Comparison of ENCODE assay signal across 8 cellular contexts in genomic region chr6:157535354-157536217, GRCh38.
A peak's percentile ranks its signal among the peaks of the same experiment; 100 is the strongest.
DNase-seq lines count a peak whose midpoint lies in the region; ATAC-seq and TF ChIP-seq lines count a peak whose summit lies in the region.

No MANE protein-coding gene starts in this region.

- H3K27ac Mint-ChIP-seq in glutamatergic neuron (ENCODE audit: unreplicated experiment) = no peak overlapping the region

- in situ Hi-C loops in ACHN (cut with HindIII; ENCODE audit: low pct_ligation_motif_present, low pct_unique_long_range_greater_than_20kb, low sequenced_read_pairs) = no loop called here

- H3K36me3 Mint-ChIP-seq in glutamatergic neuron (ENCODE audit: unreplicated experiment) = no peaks in the 10 kb centered on the region

- peaks cover 3% of the 10 kb centered on the region for H3K27me3 Mint-ChIP-seq in glutamatergic neuron (ENCODE audit: unreplicated experiment)

- no peak for TF ChIP-seq CTCF in glutamatergic neuron (IDR thresholded peaks at IDR 0.05; ENCODE audit: partially characterized antibody, unreplicated experiment)

- ATAC-seq in GM18873 (IDR thresholded peaks at IDR 0.05; ENCODE audit: low FRiP score, unreplicated experiment) (peak; percentile 67), HG03175 (IDR thresholded peaks at IDR 0.05; ENCODE audit: unreplicated experiment) (peak; percentile 74)

- peaks cover 36% of the 10 kb centered on the region for H3K4me1 Mint-ChIP-seq in glutamatergic neuron (ENCODE audit: low read depth, unreplicated experiment)

- H3K9me3 Mint-ChIP-seq in glutamatergic neuron (ENCODE audit: unreplicated experiment) = peaks cover 7% of the 10 kb centered on the region

- DNase-seq in ACHN = peak; percentile 9
- peak; percentile 82 for DNase-seq in SKM-1 treated with dmso at 0.1 percent for 144 hours (lab: John Stamatoyannopoulos, UW; ENCODE audit: unreplicated experiment)
- DNase-seq in fibroblast of the conjunctiva (ENCODE audit: low read depth) = peak; percentile 22
- DNase-seq in stromal cell of bone marrow (ENCODE audit: low read depth) = peak; percentile 72
- DNase-seq in glutamatergic neuron = no peak
- DNase-seq in DMS153 treated with DMSO at 0.1 percent for 48 hours (lab: John Stamatoyannopoulos, UW; ENCODE audit: unreplicated experiment) = no peak

- H3K4me3 Mint-ChIP-seq in glutamatergic neuron (ENCODE audit: unreplicated experiment) = no peak overlapping the region

Comparison
In these comparisons a context has a peak if more than half of its experiments do, and no peak if none do; other contexts are left out.
1. DNase-seq: peak in ACHN (single experiment), SKM-1 treated with dmso at 0.1 percent for 144 hours (single experiment), fibroblast of the conjunctiva (single experiment) and stromal cell of bone marrow (single experiment); none in glutamatergic neuron (single experiment) and DMS153 treated with DMSO at 0.1 percent for 48 hours (single experiment).